In the genomic region with DNA sequence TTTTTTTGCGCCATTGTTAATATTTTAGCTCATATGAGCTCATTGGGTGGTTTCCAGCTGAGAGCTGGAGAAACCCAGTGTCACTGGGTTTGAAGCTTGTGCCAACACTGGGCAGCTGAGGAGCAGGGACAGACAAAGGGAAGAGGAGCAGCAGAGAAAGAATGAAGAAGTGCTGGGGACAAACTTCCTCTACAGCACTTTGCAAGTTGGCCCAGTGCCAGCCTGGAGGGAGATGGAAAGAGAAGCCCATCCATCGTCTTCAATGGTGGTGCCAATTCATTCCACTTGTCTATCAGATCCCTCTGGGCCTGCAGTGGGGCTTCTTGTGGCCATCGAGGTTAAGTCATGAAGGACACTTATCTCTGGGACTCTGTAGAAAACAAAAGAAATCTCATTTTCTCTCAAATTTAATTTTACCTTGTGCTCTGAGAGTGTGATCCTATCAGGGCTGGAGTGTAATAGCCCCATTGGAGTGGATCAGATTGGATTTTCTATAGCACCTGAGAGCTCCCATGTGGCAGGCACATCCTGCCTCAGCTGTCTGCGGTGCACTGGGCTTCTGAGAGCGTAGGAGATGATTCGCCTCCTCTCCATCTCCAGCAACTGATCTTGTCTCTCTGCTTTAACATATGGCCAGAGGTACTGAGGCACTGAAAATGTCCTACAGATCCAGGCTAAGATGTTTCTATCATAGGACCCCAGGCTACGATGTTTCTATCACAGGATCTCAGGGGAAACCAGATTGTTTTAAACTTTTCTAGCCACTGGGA, we compare ENCODE assay signal across 20 cellular contexts.
DNase-seq lines count a peak whose midpoint lies in the region; ATAC-seq and TF ChIP-seq lines count a peak whose summit lies in the region.
"Had no signal": no experiment of that assay in that cellular context is flagged by ENCODE, and none has a peak within 500 bp of the region (broad histone marks: within the 10 kb centered on the region; RNA-seq: fewer than 3 reads in every experiment).

No MANE protein-coding gene starts in this region.

- H3K27ac ChIP-seq in heart right ventricle (no peak overlapping the region), aorta (ENCODE audit: low read depth in 1 of 2, low read length in 2 of 2) (peak overlapping the region in 1 of 2 donors; percentile 42)
- H3K27ac ChIP-seq: esophagus squamous epithelium, KMS-11, sigmoid colon, SJCRH30 had no signal

- intact Hi-C loops in heart right ventricle (cut with DNase I) = no loop called here
- intact Hi-C loops in aorta (cut with DNase I) = no loop called here

- H3K9me3 ChIP-seq in heart right ventricle = peaks cover 0 to 6% (median 0%) of the 10 kb centered on the region in 11 donors
- no peaks in the 10 kb centered on the region for H3K9me3 ChIP-seq in aorta (ENCODE audit: control insufficient read depth, low read length)
- H3K9me3 ChIP-seq: esophagus squamous epithelium, sigmoid colon, SJCRH30 had no signal

- H3K4me3 ChIP-seq in heart right ventricle = no peak overlapping the region
- H3K4me3 ChIP-seq in aorta (ENCODE audit: low read length in 2 of 2) = no peak overlapping the region
- H3K4me3 ChIP-seq: esophagus squamous epithelium, sigmoid colon, SJCRH30 had no signal

- H3K36me3 ChIP-seq in heart right ventricle (no peaks in the 10 kb centered on the region), aorta (ENCODE audit: control insufficient read depth in 1 of 2, insufficient read depth in 2 of 2, low read length in 1 of 2) (no peaks in the 10 kb centered on the region)
- H3K36me3 ChIP-seq: esophagus squamous epithelium, sigmoid colon, SJCRH30 had no signal

- DNase-seq in SKM-1 treated with dmso at 0.1 percent for 144 hours (lab: John Stamatoyannopoulos, UW; ENCODE audit: unreplicated experiment) = peak; percentile 12
- DNase-seq in SKM-1 (lab: John Stamatoyannopoulos, UW; ENCODE audit: unreplicated experiment) = no peak
- peak; percentile 30 for DNase-seq in OCI-M1 (lab: John Stamatoyannopoulos, UW)
- peak; percentile 11 to 33 for DNase-seq in heart right ventricle
- peak; percentile 78 to 80 for DNase-seq in aorta
- no peak for DNase-seq in T-helper 9 cell
- no peak for DNase-seq in DMS79 (lab: John Stamatoyannopoulos, UW)
- DNase-seq: activated CD4-positive, CD25-positive, alpha-beta regulatory T cell treated with anti-CD3 and anti-CD28 coated beads, Interleukin-2, amount 50 U/mL, for 72 hours; CD4-positive, CD25-positive, alpha-beta regulatory T cell; DMS79 treated with DMSO at 0.1 percent for 48 hours; effector memory CD8-positive, alpha-beta T cell; esophagus squamous epithelium; natural killer cell; NCI-H1092 treated with DMSO at 0.1 percent for 48 hours; NCI-H2081 treated with DMSO at 0.1 percent for 48 hours; sigmoid colon had no signal

- WGBS in heart right ventricle, 2 donors = 87 to 90% methylated on average over 7 of the region's 7 CpGs
- WGBS in aorta, 2 donors = 68 to 70% methylated on average over 7 of the region's 7 CpGs

- H3K27me3 ChIP-seq in heart right ventricle = no peaks in the 10 kb centered on the region
- H3K27me3 ChIP-seq in aorta (ENCODE audit: control insufficient read depth in 1 of 2, insufficient read depth in 2 of 2, low read length in 1 of 2) = no peaks in the 10 kb centered on the region
- H3K27me3 ChIP-seq: esophagus squamous epithelium, sigmoid colon, SJCRH30 had no signal

- ATAC-seq in heart right ventricle (peak in 1 of 8 donors; percentile 38), aorta (ENCODE audit: low FRiP score) (no peak), HG03460 (IDR thresholded peaks at IDR 0.05; ENCODE audit: unreplicated experiment) (no peak)
- ATAC-seq: effector memory CD8-positive, alpha-beta T cell; natural killer cell; stimulated activated memory B cell treated with anti-CD40 and anti-IgM and Interleukin-4, amounts not matched to agents 10 μg/mL and 1 μg/mL and 100 μg/mL, for 72 hours had no signal

- H3K4me1 ChIP-seq in heart right ventricle = no peaks in the 10 kb centered on the region
- H3K4me1 ChIP-seq in aorta (ENCODE audit: control insufficient read depth in 1 of 2, insufficient read depth in 2 of 2, low read length in 2 of 2) = peaks cover 4 to 6% of the 10 kb centered on the region in 2 donors
- H3K4me1 ChIP-seq: esophagus squamous epithelium, SJCRH30 had no signal

- no peak for TF ChIP-seq CTCF in heart right ventricle (IDR thresholded peaks at IDR 0.05)

Comparison
In these comparisons a context has a peak if more than half of its experiments do, and no peak if none do; other contexts are left out.
1. DNase-seq: peak in SKM-1 treated with dmso at 0.1 percent for 144 hours (single experiment), OCI-M1 (single experiment), heart right ventricle (2 of 2) and aorta (2 of 2); none in SKM-1 (single experiment), T-helper 9 cell (single experiment) and DMS79 (single experiment).